8 cellular contexts compared by ENCODE assay signal in genomic region chr6:127518710-127519468, GRCh38.
A peak's percentile ranks its signal among the peaks of the same experiment; 100 is the strongest.
DNase-seq lines count a peak whose midpoint lies in the region; ATAC-seq and TF ChIP-seq lines count a peak whose summit lies in the region.

MTCL3 (minus strand) TSS chr6:127519335.

- H3K27me3 Mint-ChIP-seq in activated CD8-positive, alpha-beta T cell treated with anti-CD3 and anti-CD28 coated beads, Interleukin-2, amount 10 ng/mL, durations not matched to agents 7 days and 5 days (ENCODE audit: low read depth): peaks cover 44% of the 10 kb centered on the region

- POLR2A ChIA-PET in activated CD8-positive, alpha-beta T cell treated with anti-CD3 and anti-CD28 coated beads, Interleukin-2, amount 10 ng/mL, durations not matched to agents 7 days and 5 days (lab: Charles Lee): no interaction called here

- TF ChIP-seq CTCF in fibroblast of villous mesenchyme (IDR thresholded peaks at IDR 0.05; ENCODE audit: insufficient read depth, low read depth, low read length): no peak
- no peak for TF ChIP-seq CTCF in GM20000 (IDR thresholded peaks at IDR 0.05; ENCODE audit: extremely low read depth, missing control alignments)

- no peak within 1 kb of the TSS for H3K27ac Mint-ChIP-seq in activated CD8-positive, alpha-beta T cell treated with anti-CD3 and anti-CD28 coated beads, Interleukin-2, amount 10 ng/mL, durations not matched to agents 7 days and 5 days

- CTCF ChIA-PET in activated CD8-positive, alpha-beta T cell treated with anti-CD3 and anti-CD28 coated beads, Interleukin-2, amount 10 ng/mL, durations not matched to agents 7 days and 5 days (lab: Charles Lee): interaction anchor here (1.2 to 9.4 kb wide), 6 partner anchors 10 to 253 kb away, joined by 3 to 203 read pairs (median 6); partner anchors contain the start of gene RNF146

- peaks cover 44% of the 10 kb centered on the region for H3K4me1 Mint-ChIP-seq in activated CD8-positive, alpha-beta T cell treated with anti-CD3 and anti-CD28 coated beads, Interleukin-2, amount 10 ng/mL, durations not matched to agents 7 days and 5 days (ENCODE audit: low read depth)

- H3K36me3 Mint-ChIP-seq in activated CD8-positive, alpha-beta T cell treated with anti-CD3 and anti-CD28 coated beads, Interleukin-2, amount 10 ng/mL, durations not matched to agents 7 days and 5 days (ENCODE audit: low read depth): peaks cover 6% of the 10 kb centered on the region

- ATAC-seq in activated CD8-positive, alpha-beta T cell treated with anti-CD3 and anti-CD28 coated beads, Interleukin-2, amount 10 ng/mL, durations not matched to agents 7 days and 5 days: no peak
- ATAC-seq in GM21381 (IDR thresholded peaks at IDR 0.05; ENCODE audit: unreplicated experiment): no peak

- DNase-seq in Caki2 (ENCODE audit: low read depth): peak; percentile 91
- DNase-seq in NCI-H2081 (lab: John Stamatoyannopoulos, UW): peak; percentile 88 to 92
- DNase-seq in activated CD8-positive, alpha-beta T cell treated with anti-CD3 and anti-CD28 coated beads, Interleukin-2, amount 10 ng/mL, durations not matched to agents 7 days and 5 days: peak; percentile 40
- peak; percentile 3 for DNase-seq in fibroblast of villous mesenchyme (ENCODE audit: low read depth)
- peak; percentile 32 for DNase-seq in skeletal muscle cell (ENCODE audit: low read depth)
- DNase-seq in GM20000 (ENCODE audit: low spot score): no peak
- no peak for DNase-seq in central memory CD4-positive, alpha-beta T cell

- in situ Hi-C loops in Caki2 (cut with HindIII; ENCODE audit: low pct_unique_long_range_greater_than_20kb, low sequenced_read_pairs): no loop called here

- peak within 1 kb of the TSS; percentile 57 for H3K4me3 Mint-ChIP-seq in activated CD8-positive, alpha-beta T cell treated with anti-CD3 and anti-CD28 coated beads, Interleukin-2, amount 10 ng/mL, durations not matched to agents 7 days and 5 days

- no peak within 1 kb of the TSS for H3K4me3 ChIP-seq in fibroblast of villous mesenchyme (ENCODE audit: low read depth, low read length)
- H3K4me3 ChIP-seq in skeletal muscle cell (ENCODE audit: low read depth, low read length): peak within 1 kb of the TSS; percentile 54

- H3K9me3 Mint-ChIP-seq in activated CD8-positive, alpha-beta T cell treated with anti-CD3 and anti-CD28 coated beads, Interleukin-2, amount 10 ng/mL, durations not matched to agents 7 days and 5 days (ENCODE audit: insufficient read depth): no peaks in the 10 kb centered on the region

Comparison
In these comparisons a context has a peak if more than half of its experiments do, and no peak if none do; other contexts are left out.
1. DNase-seq: peak in Caki2 (single experiment), NCI-H2081 (2 of 2), activated CD8-positive, alpha-beta T cell treated with anti-CD3 and anti-CD28 coated beads, Interleukin-2, amount 10 ng/mL, durations not matched to agents 7 days and 5 days (single experiment), fibroblast of villous mesenchyme (single experiment) and skeletal muscle cell (single experiment); none in GM20000 (single experiment) and central memory CD4-positive, alpha-beta T cell (single experiment).